26 cellular contexts compared by ENCODE assay signal in the genomic region with DNA sequence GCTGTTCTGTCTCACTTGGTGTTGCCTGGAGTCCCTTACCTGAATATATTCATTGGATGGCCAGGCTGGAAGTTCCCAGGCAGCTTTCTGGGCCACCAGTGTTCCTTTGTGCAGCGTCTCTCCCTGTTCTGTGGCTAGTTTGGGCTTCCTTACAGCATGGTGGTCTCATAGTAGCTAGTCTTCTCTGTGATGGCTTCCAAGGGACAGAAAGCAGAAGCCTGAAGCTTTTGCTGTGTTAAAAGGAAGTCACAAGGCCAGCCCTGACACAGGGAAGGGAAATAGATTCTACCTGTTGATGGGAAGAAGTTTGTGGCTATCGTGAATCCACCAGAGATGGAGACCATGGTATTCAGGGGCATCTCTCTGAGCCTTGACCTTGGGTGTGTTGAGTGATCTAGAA. TPM values are rescaled to one million over a fixed set of nuclear protein-coding genes. Genes with fewer than 3 reads are reported as not detected.
A peak's percentile ranks its signal among the peaks of the same experiment; 100 is the strongest.
DNase-seq lines count a peak whose midpoint lies in the region; ATAC-seq and TF ChIP-seq lines count a peak whose summit lies in the region.
"Had no signal": no experiment of that assay in that cellular context is flagged by ENCODE, and none has a peak within 500 bp of the region (broad histone marks: within the 10 kb centered on the region; RNA-seq: fewer than 3 reads in every experiment).

No MANE protein-coding gene starts in this region.

- no peaks in the 10 kb centered on the region for H3K79me2 ChIP-seq in smooth muscle cell (ENCODE audit: low read depth)

- DNase-seq in GM12864 (ENCODE audit: low read depth) (no peak), Kasumi-1 (lab: John Stamatoyannopoulos, UW) (peak; percentile 30 to 33), smooth muscle cell (lab: John Stamatoyannopoulos, UW; ENCODE audit: unreplicated experiment) (no peak), NCI-H446 (lab: John Stamatoyannopoulos, UW) (no peak)
- no peak for DNase-seq in central memory CD8-positive, alpha-beta T cell (ENCODE audit: low spot score in 2 of 2)
- DNase-seq in stimulated activated effector memory CD8-positive, alpha-beta T cell treated with anti-CD3 and anti-CD28 coated beads, Interleukin-12 subunit alpha, Interleukin-12 subunit beta, amount 100 ng/mL, for 72 hours (ENCODE audit: low spot score in 2 of 2), result no peak
- DNase-seq: activated CD4-positive, alpha-beta T cell treated with anti-CD3 and anti-CD28 coated beads for 36 hours; activated CD8-positive, alpha-beta memory T cell treated with anti-CD3 and anti-CD28 coated beads for 24 hours; activated naive CD4-positive, alpha-beta T cell treated with Interleukin-2 at 50 U/mL for 16 hours; activated T-cell treated with anti-CD3 and anti-CD28 coated beads, Interleukin-2, amount 50 U/mL, for 24 hours; CD8-positive, alpha-beta T cell; dorsolateral prefrontal cortex; heart left ventricle; left colon; mesendoderm; naive thymus-derived CD4-positive, alpha-beta T cell; NCI-H1694; NCI-H69; pancreas; right cardiac atrium; stimulated activated CD4-positive, alpha-beta T cell treated with anti-CD3 and anti-CD28 coated beads, Interleukin-15, amount 100 ng/mL, for 24 hours; stimulated activated CD8-positive, alpha-beta memory T cell treated with anti-CD3 and anti-CD28 coated beads, Interleukin-4, amount 100 ng/mL, for 48 hours had no signal

- H3K9ac ChIP-seq in smooth muscle cell (ENCODE audit: low read depth), result no peak overlapping the region

- peak overlapping the region; percentile 29 for H3K4me3 Mint-ChIP-seq in central memory CD8-positive, alpha-beta T cell
- no peak overlapping the region for H3K4me3 Mint-ChIP-seq in stimulated activated effector memory CD8-positive, alpha-beta T cell treated with anti-CD3 and anti-CD28 coated beads, Interleukin-12 subunit alpha, Interleukin-12 subunit beta, amount 100 ng/mL, for 72 hours
- H3K4me3 Mint-ChIP-seq: activated CD4-positive, alpha-beta T cell treated with anti-CD3 and anti-CD28 coated beads for 36 hours; activated T-cell treated with anti-CD3 and anti-CD28 coated beads, Interleukin-2, amount 50 U/mL, for 24 hours; CD8-positive, alpha-beta T cell; naive thymus-derived CD4-positive, alpha-beta T cell had no signal

- H3K27ac ChIP-seq in smooth muscle cell (ENCODE audit: low read depth), result no peak overlapping the region
- H3K27ac ChIP-seq: cardiac muscle cell, dorsolateral prefrontal cortex, epithelial cell of prostate, heart left ventricle, pancreas had no signal

- no peaks in the 10 kb centered on the region for H3K9me3 Mint-ChIP-seq in central memory CD8-positive, alpha-beta T cell
- no peaks in the 10 kb centered on the region for H3K9me3 Mint-ChIP-seq in stimulated activated effector memory CD8-positive, alpha-beta T cell treated with anti-CD3 and anti-CD28 coated beads, Interleukin-12 subunit alpha, Interleukin-12 subunit beta, amount 100 ng/mL, for 72 hours

- no peaks in the 10 kb centered on the region for H3K4me1 ChIP-seq in smooth muscle cell (ENCODE audit: low read depth)
- H3K4me1 ChIP-seq: pancreas had no signal

- no peak for ATAC-seq in central memory CD8-positive, alpha-beta T cell (replicated peaks; ENCODE audit: extremely low read depth, poor library complexity, severe bottlenecking)
- ATAC-seq in stimulated activated effector memory CD8-positive, alpha-beta T cell treated with anti-CD3 and anti-CD28 coated beads, Interleukin-12 subunit alpha, Interleukin-12 subunit beta, amount 100 ng/mL, for 72 hours, result no peak
- ATAC-seq in GM21737 (IDR thresholded peaks at IDR 0.05; ENCODE audit: unreplicated experiment), result no peak
- ATAC-seq: activated CD4-positive, alpha-beta T cell treated with anti-CD3 and anti-CD28 coated beads for 36 hours; CD8-positive, alpha-beta T cell; heart left ventricle; left colon; naive thymus-derived CD4-positive, alpha-beta T cell; pancreas; right cardiac atrium; Right ventricle myocardium inferior had no signal

- peak overlapping the region; percentile 30 for H3K27ac Mint-ChIP-seq in central memory CD8-positive, alpha-beta T cell (ENCODE audit: low read depth)
- peak overlapping the region; percentile 60 for H3K27ac Mint-ChIP-seq in stimulated activated effector memory CD8-positive, alpha-beta T cell treated with anti-CD3 and anti-CD28 coated beads, Interleukin-12 subunit alpha, Interleukin-12 subunit beta, amount 100 ng/mL, for 72 hours
- H3K27ac Mint-ChIP-seq: activated CD4-positive, alpha-beta T cell treated with anti-CD3 and anti-CD28 coated beads for 36 hours; activated T-cell treated with anti-CD3 and anti-CD28 coated beads, Interleukin-2, amount 50 U/mL, for 24 hours; naive thymus-derived CD4-positive, alpha-beta T cell had no signal

- no peak overlapping the region for H3K4me2 ChIP-seq in smooth muscle cell

- H3K4me3 ChIP-seq in GM12864 (ENCODE audit: low read depth, low read length), result peak overlapping the region; percentile 37
- no peak overlapping the region for H3K4me3 ChIP-seq in smooth muscle cell
- H3K4me3 ChIP-seq: cardiac muscle cell, dorsolateral prefrontal cortex, heart left ventricle, pancreas had no signal

- no peak for TF ChIP-seq CTCF in GM12864 (IDR thresholded peaks at IDR 0.05; ENCODE audit: low read depth, low read length, missing control alignments)
- TF ChIP-seq CTCF in smooth muscle cell (IDR thresholded peaks at IDR 0.05; ENCODE audit: borderline replicate concordance, insufficient read depth, poor library complexity, severe bottlenecking), result no peak

- no peaks in the 10 kb centered on the region for H4K20me1 ChIP-seq in smooth muscle cell (ENCODE audit: low read depth)

- H3K36me3 ChIP-seq in smooth muscle cell (ENCODE audit: low read depth), result no peaks in the 10 kb centered on the region
- H3K36me3 ChIP-seq: cardiac muscle cell, heart left ventricle, pancreas had no signal

- H3K4me1 Mint-ChIP-seq in central memory CD8-positive, alpha-beta T cell, result peaks cover 71% of the 10 kb centered on the region
- H3K4me1 Mint-ChIP-seq in stimulated activated effector memory CD8-positive, alpha-beta T cell treated with anti-CD3 and anti-CD28 coated beads, Interleukin-12 subunit alpha, Interleukin-12 subunit beta, amount 100 ng/mL, for 72 hours, result peaks cover 58% of the 10 kb centered on the region

- H3K27me3 Mint-ChIP-seq in central memory CD8-positive, alpha-beta T cell, result no peaks in the 10 kb centered on the region
- H3K27me3 Mint-ChIP-seq: activated CD4-positive, alpha-beta T cell treated with anti-CD3 and anti-CD28 coated beads for 36 hours had no signal

- H2AFZ ChIP-seq in smooth muscle cell (ENCODE audit: low read depth), result no peak overlapping the region

- H3K9me3 ChIP-seq in smooth muscle cell (replicated peaks; ENCODE audit: low read depth), result no peaks in the 10 kb centered on the region
- H3K9me3 ChIP-seq: heart left ventricle, pancreas had no signal

- no peaks in the 10 kb centered on the region for H3F3A ChIP-seq in smooth muscle cell (ENCODE audit: low read depth)

- H3K36me3 Mint-ChIP-seq in central memory CD8-positive, alpha-beta T cell (ENCODE audit: insufficient read depth), result peaks cover 11% of the 10 kb centered on the region
- peaks cover 4% of the 10 kb centered on the region for H3K36me3 Mint-ChIP-seq in stimulated activated effector memory CD8-positive, alpha-beta T cell treated with anti-CD3 and anti-CD28 coated beads, Interleukin-12 subunit alpha, Interleukin-12 subunit beta, amount 100 ng/mL, for 72 hours
- H3K36me3 Mint-ChIP-seq: CD8-positive, alpha-beta T cell had no signal

- H3K27me3 ChIP-seq in smooth muscle cell (ENCODE audit: low read depth), result no peaks in the 10 kb centered on the region
- H3K27me3 ChIP-seq: cardiac muscle cell, heart left ventricle, pancreas had no signal

- 98% methylated on average over 2 of the region's 2 CpGs for WGBS in smooth muscle cell (ENCODE audit: low lambda C conversion rate)

RNA-seq across cellular contexts. Expression of gene PLCG2, which starts 34.6 kb away (rescaled TPM):
- 0.18 and 1.7 TPM in 2 replicates for total RNA-seq in smooth muscle cell
- polyA plus RNA-seq in smooth muscle cell, result 0.02 TPM in 1 of 2 replicates, not detected in the other

Comparison
In these comparisons a context has a peak if more than half of its experiments do, and no peak if none do; other contexts are left out.
1. DNase-seq: peak in Kasumi-1 (2 of 2); none in GM12864 (single experiment), central memory CD8-positive, alpha-beta T cell (0 of 2), stimulated activated effector memory CD8-positive, alpha-beta T cell treated with anti-CD3 and anti-CD28 coated beads, Interleukin-12 subunit alpha, Interleukin-12 subunit beta, amount 100 ng/mL, for 72 hours (0 of 2), smooth muscle cell (single experiment) and NCI-H446 (0 of 2).